Comparison of ENCODE assay signal across 27 cellular contexts in genomic region chr7:51601461-51601860, GRCh38.
"Had no signal": no experiment of that assay in that cellular context is flagged by ENCODE, and none has a peak within 500 bp of the region (broad histone marks: within the 10 kb centered on the region; RNA-seq: fewer than 3 reads in every experiment).

No MANE protein-coding gene starts in this region.

- H3K4me3 Mint-ChIP-seq: activated CD8-positive, alpha-beta T cell treated with anti-CD3 and anti-CD28 coated beads, Interleukin-2, amount 10 ng/mL, durations not matched to agents 7 days and 5 days; activated naive CD8-positive, alpha-beta T cell; nephron progenitor cell; stimulated activated effector memory CD8-positive, alpha-beta T cell treated with anti-CD3 and anti-CD28 coated beads, Interleukin-12 subunit alpha, Interleukin-12 subunit beta, amount 100 ng/mL, for 72 hours; stimulated activated naive CD8-positive, alpha-beta T cell treated with anti-CD3 and anti-CD28 coated beads, Interleukin-15, amount 100 ng/mL, for 72 hours had no signal

- H3K4me1 Mint-ChIP-seq: nephron progenitor cell; stimulated activated effector memory CD8-positive, alpha-beta T cell treated with anti-CD3 and anti-CD28 coated beads, Interleukin-12 subunit alpha, Interleukin-12 subunit beta, amount 100 ng/mL, for 72 hours; stimulated activated naive CD8-positive, alpha-beta T cell treated with anti-CD3 and anti-CD28 coated beads, Interleukin-15, amount 100 ng/mL, for 72 hours had no signal

- ATAC-seq: activated CD8-positive, alpha-beta T cell treated with anti-CD3 and anti-CD28 coated beads, Interleukin-2, amount 10 ng/mL, durations not matched to agents 7 days and 5 days; heart right ventricle; left colon; mucosa of descending colon; right lobe of liver; stimulated activated effector memory CD8-positive, alpha-beta T cell treated with anti-CD3 and anti-CD28 coated beads, Interleukin-12 subunit alpha, Interleukin-12 subunit beta, amount 100 ng/mL, for 72 hours; stimulated activated naive CD8-positive, alpha-beta T cell treated with anti-CD3 and anti-CD28 coated beads, Interleukin-15, amount 100 ng/mL, for 72 hours had no signal

- H3K36me3 ChIP-seq: adrenal gland, ascending aorta, brain microvascular endothelial cell, heart right ventricle, right lobe of liver, tibial artery had no signal

- H3K27me3 Mint-ChIP-seq: activated naive CD8-positive, alpha-beta T cell; stimulated activated naive CD8-positive, alpha-beta T cell treated with anti-CD3 and anti-CD28 coated beads, Interleukin-15, amount 100 ng/mL, for 72 hours had no signal

- DNase-seq: activated CD4-positive, alpha-beta T cell treated with anti-CD3 and anti-CD28 coated beads for 1 hour; activated CD4-positive, alpha-beta T cell treated with anti-CD3 and anti-CD28 coated beads, Interleukin-2, amount 50 U/mL, for 1 hour; activated CD8-positive, alpha-beta T cell treated with anti-CD3 and anti-CD28 coated beads, Interleukin-2, amount 10 ng/mL, durations not matched to agents 7 days and 5 days; activated naive CD4-positive, alpha-beta T cell; activated T-cell treated with anti-CD3 and anti-CD28 coated beads, Interleukin-2, amount 50 U/mL, for 1 hour; adrenal gland; brain microvascular endothelial cell; central memory CD4-positive, alpha-beta T cell; dermis blood vessel endothelial cell; effector CD8-positive, alpha-beta T cell; erythroblast; foreskin fibroblast; heart right ventricle; left colon; mesenchymal stem cell; mucosa of descending colon; nephron progenitor cell; occipital lobe; right lobe of liver; stimulated activated CD4-positive, alpha-beta T cell treated with anti-CD3 and anti-CD28 coated beads, Interleukin-2, amount 100 ng/mL, for 24 hours; stimulated activated naive CD8-positive, alpha-beta T cell treated with anti-CD3 and anti-CD28 coated beads, Interleukin-15, amount 100 ng/mL, for 72 hours; tibial artery had no signal

- H3K27ac ChIP-seq: adrenal gland, ascending aorta, brain microvascular endothelial cell, heart right ventricle, right lobe of liver, skin epidermis, tibial artery had no signal

- H3K4me1 ChIP-seq: adrenal gland, ascending aorta, heart right ventricle, right lobe of liver, tibial artery had no signal

- FAIRE-seq: keratinocyte had no signal

- H3K27ac Mint-ChIP-seq: activated CD8-positive, alpha-beta T cell treated with anti-CD3 and anti-CD28 coated beads, Interleukin-2, amount 10 ng/mL, durations not matched to agents 7 days and 5 days; activated naive CD8-positive, alpha-beta T cell; nephron progenitor cell; stimulated activated effector memory CD8-positive, alpha-beta T cell treated with anti-CD3 and anti-CD28 coated beads, Interleukin-12 subunit alpha, Interleukin-12 subunit beta, amount 100 ng/mL, for 72 hours; stimulated activated naive CD8-positive, alpha-beta T cell treated with anti-CD3 and anti-CD28 coated beads, Interleukin-15, amount 100 ng/mL, for 72 hours had no signal

- H3K4me3 ChIP-seq: adrenal gland, ascending aorta, heart right ventricle, mucosa of descending colon, right lobe of liver, skin epidermis, tibial artery had no signal

- H3K27me3 ChIP-seq: adrenal gland, ascending aorta, brain microvascular endothelial cell, heart right ventricle, right lobe of liver, tibial artery had no signal

- H3K9me3 ChIP-seq: adrenal gland, ascending aorta, mucosa of descending colon, right lobe of liver, tibial artery had no signal

- H3K36me3 Mint-ChIP-seq: activated naive CD8-positive, alpha-beta T cell; stimulated activated effector memory CD8-positive, alpha-beta T cell treated with anti-CD3 and anti-CD28 coated beads, Interleukin-12 subunit alpha, Interleukin-12 subunit beta, amount 100 ng/mL, for 72 hours had no signal
